Comparison of ENCODE assay signal across 15 cellular contexts in the genomic region with DNA sequence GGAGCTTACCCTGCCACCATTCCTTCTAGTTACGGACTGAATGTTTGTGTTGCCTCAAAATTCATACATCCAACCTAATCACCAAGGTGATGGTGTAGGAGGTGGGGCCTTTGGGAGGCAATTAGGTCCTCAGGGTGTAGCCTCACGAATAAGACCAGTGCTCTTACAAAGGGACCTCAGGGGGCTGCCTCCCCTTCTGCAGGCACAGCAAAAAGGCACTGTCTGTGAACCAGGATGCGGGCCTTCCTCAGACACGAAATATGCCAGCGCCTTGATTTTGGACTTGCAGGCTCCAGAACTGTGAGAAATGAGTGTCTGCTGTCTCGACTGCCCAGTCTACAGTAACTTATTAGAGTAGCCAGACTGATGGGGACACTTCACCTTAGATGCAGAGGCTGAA.
DNase-seq lines count a peak whose midpoint lies in the region; ATAC-seq and TF ChIP-seq lines count a peak whose summit lies in the region.
"Had no signal": no experiment of that assay in that cellular context is flagged by ENCODE, and none has a peak within 500 bp of the region (broad histone marks: within the 10 kb centered on the region; RNA-seq: fewer than 3 reads in every experiment).

No MANE protein-coding gene starts in this region.

- H3K9ac ChIP-seq in DND-41 (ENCODE audit: low read depth, low read length): peak overlapping the region; percentile 61
- H3K9ac ChIP-seq: GM23248 had no signal

- H3K27ac ChIP-seq in DND-41 (ENCODE audit: low read length): peak overlapping the region; percentile 96
- peak overlapping the region; percentile 95 for H3K27ac ChIP-seq in KOPT-K1 (ENCODE audit: low read depth, low read length, poor library complexity, severe bottlenecking)
- no peak overlapping the region for H3K27ac ChIP-seq in spleen
- H3K27ac ChIP-seq: GM23248 had no signal

- intact Hi-C loops in spleen (cut with DNase I; ENCODE audit: low total_unique reads): no loop called here

- H3K9me3 ChIP-seq in DND-41 (ENCODE audit: insufficient read depth, low read length, severe bottlenecking) (no peaks in the 10 kb centered on the region), KOPT-K1 (ENCODE audit: insufficient read depth, low read length, poor library complexity, severe bottlenecking) (no peaks in the 10 kb centered on the region), spleen (no peaks in the 10 kb centered on the region)
- H3K9me3 ChIP-seq: BE2C, HAP-1 had no signal

- H2AFZ ChIP-seq in DND-41 (ENCODE audit: low read depth, low read length): no peak overlapping the region
- H2AFZ ChIP-seq: GM23248 had no signal

- WGBS in spleen, 5 donors: 81 to 95% (median 88%) methylated on average over 6 of the region's 6 CpGs

- peaks cover 12% of the 10 kb centered on the region for H3K79me2 ChIP-seq in DND-41 (ENCODE audit: insufficient read depth, low read length)

- H4K20me1 ChIP-seq in DND-41 (ENCODE audit: insufficient read depth, low read length): no peaks in the 10 kb centered on the region

- H3K4me2 ChIP-seq in DND-41 (ENCODE audit: insufficient read depth, low read length): 0 out of 2 replicates have a peak overlapping the region, but pooled peaks have one; percentile 9

- no peak for TF ChIP-seq POLR2A in spleen (IDR thresholded peaks at IDR 0.05)

- H3K27me3 ChIP-seq in DND-41 (ENCODE audit: insufficient read depth, low read length, poor library complexity) (no peaks in the 10 kb centered on the region), spleen (replicated peaks in 1 of 7) (peaks cover 0 to 29% (median 0%) of the 10 kb centered on the region in 7 donors)

- peaks cover 100% of the 10 kb centered on the region for H3K4me1 ChIP-seq in DND-41 (ENCODE audit: insufficient read depth, low read length)
- H3K4me1 ChIP-seq in spleen: no peaks in the 10 kb centered on the region
- H3K4me1 ChIP-seq: BE2C, HAP-1 had no signal

- no peaks in the 10 kb centered on the region for H3K36me3 ChIP-seq in DND-41 (ENCODE audit: insufficient read depth, low read length)
- H3K36me3 ChIP-seq in KOPT-K1 (ENCODE audit: insufficient read depth, low read length): no peaks in the 10 kb centered on the region
- H3K36me3 ChIP-seq in spleen: no peaks in the 10 kb centered on the region
- H3K36me3 ChIP-seq: BE2C, HAP-1 had no signal

- ATAC-seq in DND-41 (ENCODE audit: insufficient read depth, low read depth) (no peak), HG02938 (IDR thresholded peaks at IDR 0.05; ENCODE audit: unreplicated experiment) (no peak)

- no peak for TF ChIP-seq CTCF in DND-41 (IDR thresholded peaks at IDR 0.05; ENCODE audit: borderline replicate concordance, extremely low read depth, low read length, poor library complexity, severe bottlenecking)
- no peak for TF ChIP-seq CTCF in spleen (IDR thresholded peaks at IDR 0.05 in 8 of 11, conservative IDR thresholded peaks at IDR 0.05 in 3 of 11)

- H3K4me3 ChIP-seq in DND-41 (ENCODE audit: low read depth in 1 of 2, low read length in 2 of 2) (no peak overlapping the region), spleen (no peak overlapping the region)
- H3K4me3 ChIP-seq: GM23248, HAP-1 had no signal

- peak; percentile 49 for DNase-seq in DND-41
- peak; percentile 35 for DNase-seq in mesenteric fat pad (ENCODE audit: low spot score)
- DNase-seq in spleen: peak; percentile 29
- DNase-seq in activated CD4-positive, alpha-beta T cell treated with anti-CD3 and anti-CD28 coated beads for 1 hour: no peak
- DNase-seq: ACHN; BE2C; C1 segment of cervical spinal cord; CD4-positive, CD25-positive, alpha-beta regulatory T cell; COR-L47; DMS 273 treated with DMSO at 0.1 percent for 48 hours; DMS53; GM23248 had no signal

Comparison
In these comparisons a context has a peak if more than half of its experiments do, and no peak if none do; other contexts are left out.
1. H3K27ac ChIP-seq: peak in DND-41 (single experiment) and KOPT-K1 (single experiment); none in spleen (0 of 8).